ENCODE assay signal across 1 cellular context in the genomic region with DNA sequence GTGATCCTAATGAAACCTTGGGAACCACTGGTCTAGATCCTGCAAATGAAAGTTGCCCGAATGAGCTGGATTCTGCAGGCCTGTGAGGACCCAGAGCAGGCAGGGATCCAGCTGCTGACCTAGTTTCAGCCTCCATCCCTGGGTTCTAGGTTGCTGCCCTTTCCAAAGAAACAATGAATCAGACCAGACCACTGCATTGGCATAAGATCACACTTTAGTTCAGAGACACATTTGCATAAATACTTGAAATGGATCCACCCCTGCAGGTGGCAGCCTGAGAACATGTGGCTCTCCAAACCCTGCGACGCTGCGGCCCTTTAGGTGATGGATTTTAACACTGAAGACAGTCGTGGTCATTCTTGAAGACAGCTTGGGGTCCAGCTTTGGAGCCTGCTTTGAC.
TF ChIP-seq lines count a peak whose summit lies in the region.

No MANE protein-coding gene starts in this region.

TF ChIP-seq in IMR-90, 13 proteins besides CTCF, POLR2A, EP300 and RAD21 (continued from another document):
- TF ChIP-seq CEBPB (IDR thresholded peaks at IDR 0.05; ENCODE audit: low read depth, low read length), result no peak
- no peak for TF ChIP-seq SMC3 (IDR thresholded peaks at IDR 0.05; ENCODE audit: low read depth, low read length)
- TF ChIP-seq FOS (IDR thresholded peaks at IDR 0.05; ENCODE audit: low read depth, low read length), result no peak
- TF ChIP-seq, protein P1, sequence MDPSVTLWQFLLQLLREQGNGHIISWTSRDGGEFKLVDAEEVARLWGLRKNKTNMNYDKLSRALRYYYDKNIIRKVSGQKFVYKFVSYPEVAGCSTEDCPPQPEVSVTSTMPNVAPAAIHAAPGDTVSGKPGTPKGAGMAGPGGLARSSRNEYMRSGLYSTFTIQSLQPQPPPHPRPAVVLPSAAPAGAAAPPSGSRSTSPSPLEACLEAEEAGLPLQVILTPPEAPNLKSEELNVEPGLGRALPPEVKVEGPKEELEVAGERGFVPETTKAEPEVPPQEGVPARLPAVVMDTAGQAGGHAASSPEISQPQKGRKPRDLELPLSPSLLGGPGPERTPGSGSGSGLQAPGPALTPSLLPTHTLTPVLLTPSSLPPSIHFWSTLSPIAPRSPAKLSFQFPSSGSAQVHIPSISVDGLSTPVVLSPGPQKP (IDR thresholded peaks at IDR 0.05; ENCODE audit: borderline replicate concordance, low read depth, low read length), result no peak
- no peak for TF ChIP-seq MXI1 (IDR thresholded peaks at IDR 0.05; ENCODE audit: borderline replicate concordance, low read depth, low read length)
- no peak for TF ChIP-seq MAFK (IDR thresholded peaks at IDR 0.05; ENCODE audit: low read depth, low read length)
- no peak for TF ChIP-seq NFE2L2 (IDR thresholded peaks at IDR 0.05; ENCODE audit: low read depth, low read length)
- no peak for TF ChIP-seq CHD1 (IDR thresholded peaks at IDR 0.05; ENCODE audit: low read depth, low read length)
- no peak for TF ChIP-seq MAZ (IDR thresholded peaks at IDR 0.05; ENCODE audit: borderline replicate concordance, low read depth, low read length)
